Comparison of ENCODE assay signal across 8 cellular contexts in the genomic region with DNA sequence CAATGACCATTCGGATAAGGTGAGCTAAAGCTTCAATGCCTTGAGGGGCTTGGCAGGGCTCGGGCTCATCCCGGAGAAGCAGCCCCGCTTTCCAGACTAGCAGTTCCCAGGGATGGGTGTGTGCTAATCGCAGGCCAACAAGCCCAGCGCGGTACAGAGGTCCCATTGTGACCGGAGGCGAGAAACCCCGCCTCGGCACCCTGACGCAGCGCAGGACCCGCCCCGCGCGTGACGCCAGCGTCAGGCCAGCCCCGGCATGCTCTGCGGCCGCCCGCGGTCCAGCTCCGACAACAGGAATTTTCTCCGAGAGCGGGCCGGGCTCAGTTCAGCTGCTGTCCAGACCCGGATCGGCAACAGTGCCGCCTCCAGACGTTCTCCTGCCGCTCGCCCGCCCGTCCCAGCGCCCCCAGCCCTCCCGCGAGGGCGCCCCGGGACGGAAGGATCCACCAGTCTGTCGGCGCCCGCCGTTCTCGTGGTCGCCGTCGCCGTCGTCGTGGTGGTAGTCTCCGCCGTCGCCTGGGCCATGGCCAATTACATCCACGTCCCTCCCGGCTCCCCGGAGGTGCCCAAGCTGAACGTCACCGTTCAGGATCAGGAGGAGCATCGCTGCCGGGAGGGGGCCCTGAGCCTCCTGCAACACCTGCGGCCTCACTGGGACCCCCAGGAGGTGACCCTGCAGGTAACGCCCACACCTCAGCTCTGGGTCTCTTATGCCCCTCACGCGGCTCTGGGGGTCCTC. TPM values are rescaled to one million over a fixed set of nuclear protein-coding genes. Genes with fewer than 3 reads are reported as not detected.
DNase-seq lines count a peak whose midpoint lies in the region; ATAC-seq and TF ChIP-seq lines count a peak whose summit lies in the region.

A gene with protein sequence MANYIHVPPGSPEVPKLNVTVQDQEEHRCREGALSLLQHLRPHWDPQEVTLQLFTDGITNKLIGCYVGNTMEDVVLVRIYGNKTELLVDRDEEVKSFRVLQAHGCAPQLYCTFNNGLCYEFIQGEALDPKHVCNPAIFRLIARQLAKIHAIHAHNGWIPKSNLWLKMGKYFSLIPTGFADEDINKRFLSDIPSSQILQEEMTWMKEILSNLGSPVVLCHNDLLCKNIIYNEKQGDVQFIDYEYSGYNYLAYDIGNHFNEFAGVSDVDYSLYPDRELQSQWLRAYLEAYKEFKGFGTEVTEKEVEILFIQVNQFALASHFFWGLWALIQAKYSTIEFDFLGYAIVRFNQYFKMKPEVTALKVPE (plus strand): TSS at position 264 of the 739 bp plus-strand sequence. CDS start 260 bp downstream, at position 524.

- H3K36me3 ChIP-seq in PC-3 (ENCODE audit: low read depth, low read length) (no peaks in the 10 kb centered on the region; the same call in 1 of the 2 replicates), muscle layer of duodenum (ENCODE audit: control insufficient read depth in 1 of 2, insufficient read depth in 2 of 2, low read length in 2 of 2) (peaks cover 0 to 9% of the 10 kb centered on the region in 2 donors)

- H3F3A ChIP-seq in PC-3 (ENCODE audit: low read length, unreplicated experiment) = no peaks in the 10 kb centered on the region

- peaks cover 3% of the 10 kb centered on the region for H3K27me3 Mint-ChIP-seq in activated T-cell treated with anti-CD3 and anti-CD28 coated beads, Interleukin-2, amount 50 U/mL, for 4 hours (ENCODE audit: low read depth)

- H3K9me3 ChIP-seq in PC-3 (ENCODE audit: low read length) (no peaks in the 10 kb centered on the region), muscle layer of duodenum (ENCODE audit: control insufficient read depth in 1 of 2, low read length in 2 of 2) (no peaks in the 10 kb centered on the region)

- POLR2A ChIA-PET in PC-3 (lab: Charles Lee; ENCODE audit: unreplicated experiment) = interaction anchor here (0.6 kb wide), 1 partner anchor 9 kb away, joined by 3 read pairs; no protein-coding TSS in a partner anchor

- H3K4me3 ChIP-seq in PC-3 (ENCODE audit: low read length) (peak within 1 kb of the TSS; percentile 90), muscle layer of duodenum (ENCODE audit: low read depth in 1 of 2, low read length in 2 of 2) (peak within 1 kb of the TSS; percentile 97 to 98)

- peaks cover under 1% of the 10 kb centered on the region for H3K36me3 Mint-ChIP-seq in activated T-cell treated with anti-CD3 and anti-CD28 coated beads, Interleukin-2, amount 50 U/mL, for 4 hours (ENCODE audit: insufficient read depth)

- BruUV-seq in PC-3 (replicated peaks; lab: Mats Ljungman, UMichigan) = no TSS peak

- peak within 1 kb of the TSS; percentile 96 for H3K4me2 ChIP-seq in PC-3 (ENCODE audit: low read length)

- ATAC-seq in GM21526 (IDR thresholded peaks at IDR 0.05; ENCODE audit: low FRiP score, unreplicated experiment) (peak; percentile 98), PC-3 (peak; percentile 87), esophagus mucosa (peak; percentile 100)
- ATAC-seq in activated T-cell treated with anti-CD3 and anti-CD28 coated beads, Interleukin-2, amount 50 U/mL, for 4 hours = peak; percentile 99

- TF ChIP-seq CTCF in PC-3 (conservative IDR thresholded peaks at IDR 0.05; ENCODE audit: low read depth, low read length) = no peak

- H3K27me3 ChIP-seq in PC-3 (ENCODE audit: low read length) = no peaks in the 10 kb centered on the region
- H3K27me3 ChIP-seq in muscle layer of duodenum (ENCODE audit: low read depth, low read length) = no peaks in the 10 kb centered on the region

- H2AFZ ChIP-seq in PC-3 (ENCODE audit: low read length) = peak within 1 kb of the TSS; percentile 98

- H3K79me2 ChIP-seq in PC-3 (ENCODE audit: low read length) = peaks cover 50% of the 10 kb centered on the region

- CTCF ChIA-PET in PC-3 (lab: Charles Lee) = no interaction called here

- H3K4me1 ChIP-seq in PC-3 (ENCODE audit: insufficient read depth, low read length) = peaks cover 16% of the 10 kb centered on the region
- H3K4me1 ChIP-seq in muscle layer of duodenum (ENCODE audit: control insufficient read depth in 1 of 2, insufficient read depth in 2 of 2, low read length in 2 of 2) = peaks cover 10 to 14% of the 10 kb centered on the region in 2 donors

- H3K27ac ChIP-seq in PC-3 (ENCODE audit: low read length) (peak within 1 kb of the TSS; percentile 84), muscle layer of duodenum (ENCODE audit: low read length) (peak within 1 kb of the TSS; percentile 98)

- no peaks in the 10 kb centered on the region for H3K9me2 ChIP-seq in PC-3 (replicated peaks; ENCODE audit: low read length)

- H3K9me3 Mint-ChIP-seq in activated T-cell treated with anti-CD3 and anti-CD28 coated beads, Interleukin-2, amount 50 U/mL, for 4 hours = no peaks in the 10 kb centered on the region

- intact Hi-C loops in PC-3 (cut with micrococcal nuclease) = loop anchor here (1.0 to 5.0 kb wide), 3 partner anchors 43 to 98 kb away; a partner anchor contains a TSS

- H3K4me3 Mint-ChIP-seq in activated T-cell treated with anti-CD3 and anti-CD28 coated beads, Interleukin-2, amount 50 U/mL, for 4 hours = peak within 1 kb of the TSS; percentile 99

- H3K4me1 Mint-ChIP-seq in activated T-cell treated with anti-CD3 and anti-CD28 coated beads, Interleukin-2, amount 50 U/mL, for 4 hours (ENCODE audit: low read depth) = peaks cover 36% of the 10 kb centered on the region

- peaks cover 10% of the 10 kb centered on the region for H4K20me1 ChIP-seq in PC-3 (ENCODE audit: low read length)

- peak within 1 kb of the TSS; percentile 84 for H3K9ac ChIP-seq in PC-3 (ENCODE audit: low read length)

- DNase-seq in DMS 273 treated with DMSO at 0.1 percent for 48 hours (lab: John Stamatoyannopoulos, UW) (peak; percentile 22), HuH-7.5 (ENCODE audit: low spot score) (peak; percentile 77), PC-3 (peak; percentile 86)
- DNase-seq in activated T-cell treated with anti-CD3 and anti-CD28 coated beads, Interleukin-2, amount 50 U/mL, for 4 hours = peak; percentile 79
- peak; percentile 63 to 82 for DNase-seq in stimulated activated CD8-positive, alpha-beta memory T cell treated with anti-CD3 and anti-CD28 coated beads, Interleukin-7, amount 100 ng/mL, for 4 hours (ENCODE audit: low read depth in 2 of 2)

RNA-seq across cellular contexts. Expression of the gene that starts here (rescaled TPM):
- total RNA-seq in PC-3 (2014; rRNA removed) = 17.8 and 22.2 TPM in 2 replicates
- 10 to 100 TPM; 74.7 to 78.3 (median 76.1) TPM for total RNA-seq in activated T-cell treated with anti-CD3 and anti-CD28 coated beads, Interleukin-2, amount 50 U/mL, for 4 hours
- total RNA-seq in esophagus mucosa = 26.9 TPM

Comparison
In these comparisons a context has a peak if more than half of its experiments do, and no peak if none do; other contexts are left out.
1. Peak in every context shown above with its lines: DNase-seq, ATAC-seq, H3K4me3 ChIP-seq and H3K27ac ChIP-seq.
2. DNase-seq: peak in every context shown above with its lines; median percentile 86 in PC-3; 79 in activated T-cell treated with anti-CD3 and anti-CD28 coated beads, Interleukin-2, amount 50 U/mL, for 4 hours; 77 in HuH-7.5; 72 in stimulated activated CD8-positive, alpha-beta memory T cell treated with anti-CD3 and anti-CD28 coated beads, Interleukin-7, amount 100 ng/mL, for 4 hours; 22 in DMS 273 treated with DMSO at 0.1 percent for 48 hours.